ENCODE assay signal across 13 cellular contexts in the genomic region with DNA sequence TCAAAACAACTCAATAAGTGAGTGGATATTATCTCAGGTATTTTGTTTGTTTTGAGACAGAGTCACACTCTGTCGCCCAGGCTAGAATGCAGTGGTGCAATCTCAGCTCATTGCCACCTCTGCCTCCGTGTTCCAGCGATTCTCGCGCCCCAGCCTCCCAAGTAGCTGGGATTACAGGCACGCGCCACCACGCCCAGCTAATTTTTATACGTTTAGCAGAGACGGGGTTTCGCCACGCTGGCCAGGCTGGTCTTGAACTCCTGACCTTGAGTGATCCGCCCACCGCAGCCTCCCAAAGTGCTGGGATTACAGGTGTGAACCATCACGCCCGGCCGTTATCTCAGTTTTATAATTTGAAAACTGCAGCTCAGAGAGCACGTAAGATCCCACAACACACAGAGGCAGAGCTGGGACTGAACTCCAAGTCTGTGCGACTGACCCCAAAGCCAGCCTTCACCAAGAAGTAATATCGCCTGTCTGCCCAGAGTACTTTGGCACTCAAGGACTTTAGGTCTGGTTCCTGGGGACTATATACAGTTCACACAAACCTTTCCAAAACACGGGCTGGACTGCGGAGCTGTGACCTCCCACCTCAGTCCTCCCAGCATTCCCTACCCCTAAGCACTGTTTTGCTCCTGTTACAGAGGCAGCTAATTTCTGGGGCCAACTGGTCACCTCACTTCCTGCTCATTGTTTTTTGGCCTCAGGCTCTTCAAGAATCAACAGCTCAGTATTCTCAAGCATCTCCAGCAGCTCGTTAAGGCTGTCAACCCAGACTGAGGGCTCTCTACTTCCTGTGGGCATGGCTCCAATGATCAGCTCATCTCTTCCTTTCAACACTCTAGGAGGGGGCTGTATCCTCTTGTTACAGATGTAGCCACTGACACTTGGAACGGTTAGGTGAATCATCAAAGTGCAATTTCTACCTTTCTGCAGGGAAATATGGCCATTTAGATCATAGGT. TPM values are rescaled to one million over a fixed set of nuclear protein-coding genes. Genes with fewer than 3 reads are reported as not detected.
DNase-seq lines count a peak whose midpoint lies in the region; ATAC-seq, FAIRE-seq and TF ChIP-seq lines count a peak whose summit lies in the region.
"Had no signal": no experiment of that assay in that cellular context is flagged by ENCODE, and none has a peak within 500 bp of the region (broad histone marks: within the 10 kb centered on the region; RNA-seq: fewer than 3 reads in every experiment).

No MANE protein-coding gene starts in this region.

- H3K27me3 ChIP-seq in BLaER1 treated with 17β-estradiol and CSF1 and Interleukin-3, amounts not matched to agents 10 nM and 100 nM, result no peaks in the 10 kb centered on the region

- H3K27ac ChIP-seq in BLaER1 treated with 17β-estradiol and CSF1 and Interleukin-3, amounts not matched to agents 10 nM and 100 nM, result peak overlapping the region in 10 of 11 experiments; percentile 48 to 77 (median 66); a peak in 19 of 22 replicates
- H3K27ac ChIP-seq: epithelial cell of prostate had no signal

- H3K4me1 ChIP-seq in BLaER1 treated with 17β-estradiol and CSF1 and Interleukin-3, amounts not matched to agents 10 nM and 100 nM, result peaks cover 56 to 70% (median 61%) of the 10 kb centered on the region in 10 experiments

- no peaks in the 10 kb centered on the region for H3K36me3 Mint-ChIP-seq in glutamatergic neuron (ENCODE audit: unreplicated experiment)
- H3K36me3 Mint-ChIP-seq in activated T-cell treated with anti-CD3 and anti-CD28 coated beads, Interleukin-2, amount 50 U/mL, for 24 hours (ENCODE audit: low read depth), result peaks cover 5% of the 10 kb centered on the region

- no peaks in the 10 kb centered on the region for H3K4me1 Mint-ChIP-seq in glutamatergic neuron (ENCODE audit: low read depth, unreplicated experiment)
- peaks cover 6% of the 10 kb centered on the region for H3K4me1 Mint-ChIP-seq in activated T-cell treated with anti-CD3 and anti-CD28 coated beads, Interleukin-2, amount 50 U/mL, for 24 hours (ENCODE audit: low read depth)

- H4K20me1 ChIP-seq in BLaER1 treated with 17β-estradiol and CSF1 and Interleukin-3, amounts not matched to agents 10 nM and 100 nM, result peaks cover 0 to 3% (median 0%) of the 10 kb centered on the region in 11 experiments; a peak in 2 of 22 replicates

- H3K9me3 ChIP-seq in BLaER1 treated with 17β-estradiol and CSF1 and Interleukin-3, amounts not matched to agents 10 nM and 100 nM (replicated peaks in 1 of 11), result peaks cover 0 to 6% (median 0%) of the 10 kb centered on the region in 11 experiments; a peak in 2 of 22 replicates

- ATAC-seq in GM18861 (IDR thresholded peaks at IDR 0.05; ENCODE audit: unreplicated experiment), result no peak

- H3K4me3 Mint-ChIP-seq in glutamatergic neuron (ENCODE audit: unreplicated experiment), result no peak overlapping the region
- no peak overlapping the region for H3K4me3 Mint-ChIP-seq in activated T-cell treated with anti-CD3 and anti-CD28 coated beads, Interleukin-2, amount 50 U/mL, for 24 hours

- peaks cover 0 to 25% (median 10%) of the 10 kb centered on the region in 11 experiments; a peak in 10 of 22 replicates for H3K36me3 ChIP-seq in BLaER1 treated with 17β-estradiol and CSF1 and Interleukin-3, amounts not matched to agents 10 nM and 100 nM

- DNase-seq in GDM1 (lab: John Stamatoyannopoulos, UW), result peak; percentile 29
- DNase-seq in RCC 7860 (ENCODE audit: low spot score), result peak; percentile 27
- peak; percentile 4 for DNase-seq in glutamatergic neuron
- DNase-seq in NCI-H1930 (lab: John Stamatoyannopoulos, UW), result no peak
- no peak for DNase-seq in DMS114 treated with DMSO at 0.1 percent for 48 hours (lab: John Stamatoyannopoulos, UW; ENCODE audit: unreplicated experiment)
- no peak for DNase-seq in activated T-cell treated with anti-CD3 and anti-CD28 coated beads, Interleukin-2, amount 50 U/mL, for 24 hours
- DNase-seq: activated CD4-positive, alpha-beta T cell treated with anti-CD3 and anti-CD28 coated beads, Interleukin-2, amount 50 U/mL, for 4 hours; anterior cingulate cortex; occipital lobe; stimulated activated CD4-positive, alpha-beta T cell treated with anti-CD3 and anti-CD28 coated beads, Interleukin-2, amount 100 ng/mL, for 24 hours had no signal

- H3K4me2 ChIP-seq in BLaER1 treated with 17β-estradiol and CSF1 and Interleukin-3, amounts not matched to agents 10 nM and 100 nM, result peak overlapping the region; percentile 34 to 87 (median 73)

- no peak overlapping the region for H3K27ac Mint-ChIP-seq in glutamatergic neuron (ENCODE audit: unreplicated experiment)
- H3K27ac Mint-ChIP-seq in activated T-cell treated with anti-CD3 and anti-CD28 coated beads, Interleukin-2, amount 50 U/mL, for 24 hours, result no peak overlapping the region

- TF ChIP-seq CTCF in glutamatergic neuron (IDR thresholded peaks at IDR 0.05; ENCODE audit: partially characterized antibody, unreplicated experiment), result no peak

- H3K9me3 Mint-ChIP-seq in glutamatergic neuron (ENCODE audit: unreplicated experiment), result no peaks in the 10 kb centered on the region
- no peaks in the 10 kb centered on the region for H3K9me3 Mint-ChIP-seq in activated T-cell treated with anti-CD3 and anti-CD28 coated beads, Interleukin-2, amount 50 U/mL, for 24 hours

- no peak overlapping the region for H3K4me3 ChIP-seq in BLaER1 treated with 17β-estradiol and CSF1 and Interleukin-3, amounts not matched to agents 10 nM and 100 nM

- H3K27me3 Mint-ChIP-seq in glutamatergic neuron (ENCODE audit: unreplicated experiment), result no peaks in the 10 kb centered on the region
- no peaks in the 10 kb centered on the region for H3K27me3 Mint-ChIP-seq in activated T-cell treated with anti-CD3 and anti-CD28 coated beads, Interleukin-2, amount 50 U/mL, for 24 hours

- FAIRE-seq in RCC 7860 (lab: Jason Lieb, UNC), result no peak

- H3K9ac ChIP-seq in BLaER1 treated with 17β-estradiol and CSF1 and Interleukin-3, amounts not matched to agents 10 nM and 100 nM, result peak overlapping the region in 8 of 11 experiments; percentile 33 to 62 (median 42); a peak in 11 of 22 replicates

RNA-seq across cellular contexts. Expression of a gene that starts 22.5 kb away (rescaled TPM):
- total RNA-seq in glutamatergic neuron (ENCODE audit: unreplicated experiment), result 0.93 TPM

Comparison
In these comparisons a context has a peak if more than half of its experiments do, and no peak if none do; other contexts are left out.
1. DNase-seq: peak in GDM1 (single experiment), RCC 7860 (single experiment) and glutamatergic neuron (single experiment); none in NCI-H1930 (0 of 2), DMS114 treated with DMSO at 0.1 percent for 48 hours (single experiment) and activated T-cell treated with anti-CD3 and anti-CD28 coated beads, Interleukin-2, amount 50 U/mL, for 24 hours (single experiment).